Comparison of ENCODE assay signal across 15 cellular contexts in the genomic region with DNA sequence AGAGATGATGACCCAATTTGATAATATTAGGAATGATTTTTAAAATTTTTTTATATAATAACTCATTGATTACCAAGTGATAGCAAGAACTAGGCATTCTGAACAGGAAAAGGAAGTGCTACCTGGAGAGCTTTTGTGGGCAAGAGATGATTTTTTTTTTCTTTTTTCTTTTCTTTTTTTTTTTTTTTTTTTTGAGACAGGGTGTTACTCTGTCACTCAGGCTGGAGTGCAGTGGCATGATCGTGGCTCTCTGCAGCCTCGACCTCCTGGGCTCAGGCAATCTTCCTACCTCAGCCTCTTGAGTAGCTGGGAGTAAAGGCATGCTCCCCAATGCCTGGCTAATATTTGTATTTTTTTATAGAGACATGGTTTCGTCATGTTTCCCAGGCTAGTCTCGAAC. TPM values are rescaled to one million over a fixed set of nuclear protein-coding genes. Genes with fewer than 3 reads are reported as not detected.
A peak's percentile ranks its signal among the peaks of the same experiment; 100 is the strongest.
DNase-seq lines count a peak whose midpoint lies in the region; ATAC-seq and TF ChIP-seq lines count a peak whose summit lies in the region.
"Had no signal": no experiment of that assay in that cellular context is flagged by ENCODE, and none has a peak within 500 bp of the region (broad histone marks: within the 10 kb centered on the region; RNA-seq: fewer than 3 reads in every experiment).

No MANE protein-coding gene starts in this region.

- H2BK12ac ChIP-seq in H9 (ENCODE audit: insufficient read length, low read depth, low read length): no peak overlapping the region

- H3K36me3 ChIP-seq in CD8-positive, alpha-beta T cell (ENCODE audit: insufficient read depth, low read length): no peaks in the 10 kb centered on the region
- H3K36me3 ChIP-seq in breast epithelium: no peaks in the 10 kb centered on the region
- no peaks in the 10 kb centered on the region for H3K36me3 ChIP-seq in neural progenitor cell
- H3K36me3 ChIP-seq: SJSA1, transverse colon had no signal

- no peak overlapping the region for H3K4me3 Mint-ChIP-seq in CD8-positive, alpha-beta T cell
- H3K4me3 Mint-ChIP-seq in H9 (no peak overlapping the region), neural progenitor cell (no peak overlapping the region)

- POLR2A ChIA-PET in CD8-positive, alpha-beta T cell (lab: Charles Lee): interaction anchor here (0.6 to 1.2 kb wide), 2 partner anchors 21 to 113 kb away, joined by 3 read pairs; no protein-coding TSS in a partner anchor

- CTCF ChIA-PET in CD8-positive, alpha-beta T cell (lab: Charles Lee): interaction anchor here (0.7 kb wide), 1 partner anchor 1392 kb away, joined by 3 read pairs; no protein-coding TSS in a partner anchor

- no peak overlapping the region for H3T11ph ChIP-seq in H9 (ENCODE audit: low read length)

- H2BK120ac ChIP-seq in H9 (ENCODE audit: low read depth, low read length, poor library complexity, severe bottlenecking): no peak overlapping the region

- H3K14ac ChIP-seq in H9 (ENCODE audit: insufficient read depth, low read length): no peak overlapping the region

- no peak overlapping the region for H2BK15ac ChIP-seq in H9 (ENCODE audit: low read depth, low read length)

- H3K36me3 Mint-ChIP-seq in CD8-positive, alpha-beta T cell: peaks cover 11% of the 10 kb centered on the region
- H3K36me3 Mint-ChIP-seq in H9 (ENCODE audit: insufficient read depth in 1 of 3, low read depth in 3 of 3) (peaks cover 10 to 15% (median 14%) of the 10 kb centered on the region in 3 experiments), neural progenitor cell (peaks cover 45% of the 10 kb centered on the region)

- H3K4me2 ChIP-seq in H9 (ENCODE audit: insufficient read depth, insufficient read length, low read length) (no peak overlapping the region), neural progenitor cell (no peak overlapping the region)

- peaks cover 86% of the 10 kb centered on the region for H3K4me1 Mint-ChIP-seq in CD8-positive, alpha-beta T cell (ENCODE audit: low read depth)
- H3K4me1 Mint-ChIP-seq in H9: peaks cover 72% of the 10 kb centered on the region in 2 experiments
- H3K4me1 Mint-ChIP-seq in neural progenitor cell: peaks cover 25% of the 10 kb centered on the region

- no peak overlapping the region for H2BK5ac ChIP-seq in H9 (ENCODE audit: insufficient read length, low read length)

- peaks cover 11% of the 10 kb centered on the region for H3F3A ChIP-seq in neural progenitor cell (ENCODE audit: low read depth)

- H3K23ac ChIP-seq in H9 (ENCODE audit: insufficient read length, low read depth, low read length): no peak overlapping the region

- peak in 1 of 7 experiments; percentile 47 for DNase-seq in CD8-positive, alpha-beta T cell
- no peak for DNase-seq in H9
- no peak for DNase-seq in breast epithelium (ENCODE audit: low spot score in 2 of 2)
- DNase-seq in neural progenitor cell (ENCODE audit: low spot score): no peak
- DNase-seq in DMS79 treated with DMSO at 0.1 percent for 48 hours (lab: John Stamatoyannopoulos, UW): no peak
- no peak for DNase-seq in NCI-H226
- DNase-seq: hippocampal formation, kidney glomerular epithelial cell, midbrain, NCI-H2029, NCI-H524, OCI-M1, transverse colon had no signal

- H3K4me1 ChIP-seq in CD8-positive, alpha-beta T cell (ENCODE audit: insufficient read depth, low read length): peaks cover 85% of the 10 kb centered on the region
- peaks cover 25% of the 10 kb centered on the region for H3K4me1 ChIP-seq in H9 (ENCODE audit: insufficient read depth, low read length)
- peaks cover 0 to 4% of the 10 kb centered on the region in 2 donors for H3K4me1 ChIP-seq in breast epithelium
- H3K4me1 ChIP-seq in neural progenitor cell: peaks cover 30% of the 10 kb centered on the region

- peaks cover 21% of the 10 kb centered on the region for H3K79me1 ChIP-seq in H9 (ENCODE audit: insufficient read depth, low read depth, low read length, poor library complexity, severe bottlenecking)

- no peak overlapping the region for H4K5ac ChIP-seq in H9 (ENCODE audit: insufficient read length, low read depth, low read length)

- H3K9ac ChIP-seq in H9 (ENCODE audit: extremely low read depth, insufficient read length, low read length) (no peak overlapping the region), neural progenitor cell (no peak overlapping the region)

- no peaks in the 10 kb centered on the region for H3K9me3 ChIP-seq in CD8-positive, alpha-beta T cell (ENCODE audit: low read length)
- H3K9me3 ChIP-seq in H9 (ENCODE audit: control insufficient read depth, low read depth, low read length) (no peaks in the 10 kb centered on the region), breast epithelium (no peaks in the 10 kb centered on the region), neural progenitor cell (ENCODE audit: low read depth) (no peaks in the 10 kb centered on the region)
- H3K9me3 ChIP-seq: SJSA1, transverse colon had no signal

- H3K27me3 Mint-ChIP-seq in CD8-positive, alpha-beta T cell (ENCODE audit: low read depth): no peaks in the 10 kb centered on the region
- H3K27me3 Mint-ChIP-seq in H9 (ENCODE audit: low read depth) (no peaks in the 10 kb centered on the region; the same call in 1 of the 2 replicates), neural progenitor cell (ENCODE audit: insufficient read depth, low read depth) (peaks cover 6% of the 10 kb centered on the region)

- no peak overlapping the region for H4K8ac ChIP-seq in H9 (replicated peaks; ENCODE audit: insufficient read length, low read depth, low read length)

- H3K4ac ChIP-seq in H9 (ENCODE audit: low read depth, low read length): no peak overlapping the region

- no peak overlapping the region for H2AFZ ChIP-seq in H9 (ENCODE audit: low read length)
- no peak overlapping the region for H2AFZ ChIP-seq in neural progenitor cell (replicated peaks)

- H3K56ac ChIP-seq in H9 (ENCODE audit: insufficient read length, low read depth, low read length): no peak overlapping the region

- no CpG with 5 or more reads among the region's 4 CpGs for WGBS in H9 (ENCODE audit: extremely low coverage, insufficient read length, low lambda C conversion rate)

- H3K27ac ChIP-seq in CD8-positive, alpha-beta T cell (ENCODE audit: low read depth, low read length): peak overlapping the region; percentile 7
- no peak overlapping the region for H3K27ac ChIP-seq in H9 (ENCODE audit: insufficient read length, low read depth, low read length)
- peak overlapping the region; percentile 81 to 87 for H3K27ac ChIP-seq in breast epithelium
- H3K27ac ChIP-seq in neural progenitor cell: peak overlapping the region; percentile 23
- H3K27ac ChIP-seq: SJSA1 had no signal

- peak; percentile 27 for ATAC-seq in CD8-positive, alpha-beta T cell
- ATAC-seq in HG03457 (IDR thresholded peaks at IDR 0.05; ENCODE audit: unreplicated experiment): no peak

- H2AK5ac ChIP-seq in H9 (ENCODE audit: insufficient read length, low read length): no peak overlapping the region

- no peak for TF ChIP-seq CTCF in CD8-positive, alpha-beta T cell (IDR thresholded peaks at IDR 0.05)
- TF ChIP-seq CTCF in H9 (conservative IDR thresholded peaks at IDR 0.05) (no peak), breast epithelium (IDR thresholded peaks at IDR 0.05) (no peak), neural progenitor cell (IDR thresholded peaks at IDR 0.05) (no peak)

- no peaks in the 10 kb centered on the region for H3K23me2 ChIP-seq in H9 (ENCODE audit: insufficient read length, low read depth, low read length, poor library complexity, severe bottlenecking)

- no peak overlapping the region for H3K4me3 ChIP-seq in CD8-positive, alpha-beta T cell (ENCODE audit: low read depth, low read length)
- H3K4me3 ChIP-seq in breast epithelium (no peak overlapping the region), neural progenitor cell (no peak overlapping the region)
- H3K4me3 ChIP-seq: SJSA1, transverse colon had no signal

- H3K27ac Mint-ChIP-seq in CD8-positive, alpha-beta T cell: peak overlapping the region; percentile 94
- peak overlapping the region in 2 of 3 experiments; percentile 19 to 59; a peak in 2 of 7 replicates for H3K27ac Mint-ChIP-seq in H9
- H3K27ac Mint-ChIP-seq in neural progenitor cell: no peak overlapping the region

- intact Hi-C loops in CD8-positive, alpha-beta T cell (cut with DNase I, micrococcal nuclease): loop anchor here in 1 of 2 experiments (2.0 kb wide), 1 partner anchor 39 kb away; no protein-coding TSS in a partner anchor
- intact Hi-C loops in breast epithelium (cut with DNase I; ENCODE audit: low total_unique reads): no loop called here

- peaks cover 43% of the 10 kb centered on the region; the same call in 1 of the 2 replicates for H3K79me2 ChIP-seq in H9 (ENCODE audit: insufficient read depth, low read length)
- H3K79me2 ChIP-seq in neural progenitor cell (ENCODE audit: low read depth): peaks cover 100% of the 10 kb centered on the region

- H3K18ac ChIP-seq in H9 (ENCODE audit: insufficient read length, low read depth, low read length): no peak overlapping the region

- H4K20me1 ChIP-seq in H9 (ENCODE audit: control insufficient read depth, insufficient read depth, insufficient read length): no peaks in the 10 kb centered on the region
- H4K20me1 ChIP-seq in neural progenitor cell (ENCODE audit: low read depth): peaks cover 100% of the 10 kb centered on the region

- H3K27me3 ChIP-seq in CD8-positive, alpha-beta T cell (ENCODE audit: insufficient read depth, low read length): no peaks in the 10 kb centered on the region
- H3K27me3 ChIP-seq in H9 (ENCODE audit: insufficient read depth, low read length) (no peaks in the 10 kb centered on the region), breast epithelium (no peaks in the 10 kb centered on the region), neural progenitor cell (no peaks in the 10 kb centered on the region)
- H3K27me3 ChIP-seq: SJSA1, transverse colon had no signal

- no peak overlapping the region for H2BK20ac ChIP-seq in H9 (ENCODE audit: low read depth, low read length, poor library complexity, severe bottlenecking)

- no peaks in the 10 kb centered on the region for H3K9me3 Mint-ChIP-seq in CD8-positive, alpha-beta T cell
- H3K9me3 Mint-ChIP-seq in H9: no peaks in the 10 kb centered on the region
- H3K9me3 Mint-ChIP-seq in neural progenitor cell: no peaks in the 10 kb centered on the region

- no peak for TF ChIP-seq POLR2A in breast epithelium (IDR thresholded peaks at IDR 0.05)

- no peak overlapping the region for H4K91ac ChIP-seq in H9 (ENCODE audit: insufficient read length, low read depth, low read length)

RNA-seq across cellular contexts. Expression of gene TNRC6B, which starts 40.4 kb away (rescaled TPM):
- 100 to 1,000 TPM in 1 of 2 experiments, 10 to 100 TPM in 1; 85.3 to 106 TPM for total RNA-seq in CD8-positive, alpha-beta T cell
- total RNA-seq in H9 (2021): 53.5 and 58.1 TPM in 2 replicates
- total RNA-seq in breast epithelium: 10 to 100 TPM; 32.8 to 53.1 (median 39.7) TPM
- total RNA-seq in neural progenitor cell (ENCODE audit: low replicate concordance): 35.9 and 60.0 TPM in 2 replicates
